12 cellular contexts compared by ENCODE assay signal in the genomic region with DNA sequence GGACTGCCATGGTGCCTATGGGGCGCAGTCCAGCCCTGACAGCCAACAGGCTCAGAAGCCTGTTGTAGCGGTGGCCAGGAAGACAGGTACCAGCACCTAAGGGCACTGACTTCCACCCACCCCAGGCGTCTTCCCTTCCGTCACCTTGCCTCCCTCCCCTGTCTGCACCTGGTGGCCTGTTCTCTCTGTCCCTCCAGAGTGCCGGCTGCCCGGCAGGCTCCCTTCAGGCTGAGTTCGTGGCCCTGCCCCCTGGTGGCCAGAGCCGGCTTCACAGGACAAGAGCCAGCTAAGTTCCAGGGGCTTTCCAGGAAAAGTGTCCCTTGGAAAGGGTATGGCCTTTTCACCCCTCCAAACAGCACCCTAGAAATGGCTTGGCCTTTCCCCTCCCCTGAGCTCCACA. TPM values are rescaled to one million over a fixed set of nuclear protein-coding genes. Genes with fewer than 3 reads are reported as not detected.
A peak's percentile ranks its signal among the peaks of the same experiment; 100 is the strongest.
DNase-seq lines count a peak whose midpoint lies in the region; ATAC-seq, FAIRE-seq and TF ChIP-seq lines count a peak whose summit lies in the region.
"Not testable (repeated sequence)": the region's sequence is repeated elsewhere in the genome, so short reads cannot be mapped to it uniquely, and the experiment has no call there.
"Had no signal": no experiment of that assay in that cellular context is flagged by ENCODE, and none has a peak within 500 bp of the region (broad histone marks: within the 10 kb centered on the region; RNA-seq: fewer than 3 reads in every experiment).

No MANE protein-coding gene starts in this region.

- not testable (repeated sequence) for TF ChIP-seq RAD21 in HCT116 (IDR thresholded peaks at IDR 0.05; ENCODE audit: low read depth); K562 (CRISPR knock-in tag; conservative IDR thresholded peaks at IDR 0.05 in 1 of 2, IDR thresholded peaks at IDR 0.05 in 1 of 2)

- H3K9me1 ChIP-seq in K562 (ENCODE audit: control insufficient read depth, insufficient read depth, low read length): not testable (repeated sequence)

- not testable (repeated sequence) for H3K27ac Mint-ChIP-seq in activated B cell treated with CpG ODN at 0.5 μM for 24 hours, natural killer cell

- not testable (repeated sequence) for H3K36me3 ChIP-seq in HCT116 (ENCODE audit: control insufficient read depth in 1 of 2, insufficient read depth in 2 of 2, low read length in 2 of 2); PC-3 (ENCODE audit: low read depth, low read length); K562 (ENCODE audit: control insufficient read depth, insufficient read depth, low read length); upper lobe of right lung

- H3K4me1 ChIP-seq in HCT116 (ENCODE audit: control insufficient read depth in 1 of 2, insufficient read depth in 2 of 2, low read length in 2 of 2); PC-3 (ENCODE audit: insufficient read depth, low read length); K562 (replicated peaks in 1 of 2; ENCODE audit: control insufficient read depth in 2 of 2, insufficient read depth in 2 of 2, low read length in 2 of 2); upper lobe of right lung: not testable (repeated sequence)

- TF ChIP-seq POLR2A in HCT116 (IDR thresholded peaks at IDR 0.05; ENCODE audit: borderline replicate concordance, extremely low read depth, insufficient read depth, insufficient read length); K562 (conservative IDR thresholded peaks at IDR 0.05): not testable (repeated sequence)

- not testable (repeated sequence) for FAIRE-seq in K562 (lab: Jason Lieb, UNC)

- H2AFZ ChIP-seq in HCT116 (ENCODE audit: low read depth, low read length, poor library complexity, severe bottlenecking); PC-3 (ENCODE audit: low read length); K562 (ENCODE audit: low read depth, low read length): not testable (repeated sequence)

- not testable (repeated sequence) for H3F3A ChIP-seq in PC-3 (ENCODE audit: low read length, unreplicated experiment)

- H3K79me2 ChIP-seq in HCT116 (ENCODE audit: insufficient read depth, low read length); PC-3 (ENCODE audit: low read length); K562 (ENCODE audit: control insufficient read depth, insufficient read depth, low read length): not testable (repeated sequence)

- in situ Hi-C loops in K562 (cut with MboI): not testable (repeated sequence)

- not testable (repeated sequence) for H3K4me3 ChIP-seq in HCT116 (replicated peaks in 1 of 2; ENCODE audit: low read depth in 1 of 2, low read length in 2 of 2); PC-3 (ENCODE audit: low read length); K562; upper lobe of right lung

- not testable (repeated sequence) for H3K36me3 Mint-ChIP-seq in activated B cell treated with CpG ODN at 0.5 μM for 24 hours (ENCODE audit: low read depth); natural killer cell

- H3K4me2 ChIP-seq in HCT116 (ENCODE audit: low read length); PC-3 (ENCODE audit: low read length); K562 (ENCODE audit: insufficient read depth, low read length): not testable (repeated sequence)

- BruUV-seq in HCT116 (replicated peaks; lab: Mats Ljungman, UMichigan); PC-3 (replicated peaks; lab: Mats Ljungman, UMichigan); K562 (replicated peaks; lab: Mats Ljungman, UMichigan): not testable (repeated sequence)

- not testable (repeated sequence) for H3K9me3 Mint-ChIP-seq in activated B cell treated with CpG ODN at 0.5 μM for 24 hours, natural killer cell

- H3K4me1 Mint-ChIP-seq in activated B cell treated with CpG ODN at 0.5 μM for 24 hours, natural killer cell: not testable (repeated sequence)

- no CpG with 5 or more reads among the region's 8 CpGs for WGBS in K562 (ENCODE audit: insufficient coverage, low coverage, missing lambda C conversion rate)

- intact Hi-C loops in HCT116 (cut with micrococcal nuclease); PC-3 (cut with micrococcal nuclease); activated B cell treated with CpG ODN at 0.5 μM for 24 hours (cut with micrococcal nuclease); K562 (cut with micrococcal nuclease); natural killer cell (cut with micrococcal nuclease); upper lobe of right lung (cut with DNase I): not testable (repeated sequence)

- RAD21 ChIA-PET in HCT116 (lab: Charles Lee; ENCODE audit: low non-redundant PET in 1 of 2, low total read pairs in 2 of 2, uncharacterized antibody in 2 of 2, unreplicated experiment in 2 of 2): not testable (repeated sequence)

- peak; percentile 93 for ATAC-seq in HCT116
- peak; percentile 67 for ATAC-seq in PC-3
- peak; percentile 42 for ATAC-seq in activated B cell treated with CpG ODN at 0.5 μM for 24 hours (ENCODE audit: low read depth)
- ATAC-seq in K562: peak; percentile 64
- ATAC-seq in left lobe of liver: peak; percentile 75
- peak in 2 of 3 donors; percentile 57 to 64 for ATAC-seq in natural killer cell
- peak; percentile 74 for ATAC-seq in upper lobe of right lung

- POLR2A ChIA-PET in HCT116 (lab: Charles Lee); PC-3 (lab: Charles Lee; ENCODE audit: unreplicated experiment); activated B cell treated with CpG ODN at 0.5 μM for 24 hours (lab: Charles Lee); K562 (lab: Yijun Ruan, JAX): not testable (repeated sequence)

- TF ChIP-seq CTCF in HCT116 (IDR thresholded peaks at IDR 0.05 in 2 of 3, conservative IDR thresholded peaks at IDR 0.05 in 1 of 3; ENCODE audit: borderline replicate concordance in 1 of 3, insufficient read depth in 1 of 3, low read depth in 2 of 3, low read length in 2 of 3); PC-3 (conservative IDR thresholded peaks at IDR 0.05; ENCODE audit: low read depth, low read length); activated B cell treated with CpG ODN at 0.5 μM for 24 hours (IDR thresholded peaks at IDR 0.05); K562 (IDR thresholded peaks at IDR 0.05 in 2 of 3, conservative IDR thresholded peaks at IDR 0.05 in 1 of 3; ENCODE audit: insufficient read depth in 2 of 3, low read depth in 1 of 3, low read length in 3 of 3); natural killer cell (IDR thresholded peaks at IDR 0.05); upper lobe of right lung (IDR thresholded peaks at IDR 0.05): not testable (repeated sequence)

- not testable (repeated sequence) for H4K20me1 ChIP-seq in HCT116 (ENCODE audit: insufficient read depth); PC-3 (ENCODE audit: low read length); K562 (replicated peaks; ENCODE audit: control insufficient read depth, insufficient read depth, low read length)

- CTCF ChIA-PET in HCT116 (lab: Charles Lee); PC-3 (lab: Charles Lee); activated B cell treated with CpG ODN at 0.5 μM for 24 hours (lab: Charles Lee); K562 (lab: Yijun Ruan, JAX; ENCODE audit: low intra/inter-chr PET ratio): not testable (repeated sequence)

- H3K9ac ChIP-seq in HCT116 (ENCODE audit: low read length); PC-3 (ENCODE audit: low read length); K562 (ENCODE audit: insufficient read depth in 1 of 2, low read depth in 2 of 2, low read length in 2 of 2): not testable (repeated sequence)

- H3K27me3 ChIP-seq in HCT116 (ENCODE audit: insufficient read depth, low read length); PC-3 (ENCODE audit: low read length); K562 (ENCODE audit: control insufficient read depth in 2 of 2, insufficient read depth in 2 of 2, low read length in 2 of 2); upper lobe of right lung: not testable (repeated sequence)

- H3K4me3 Mint-ChIP-seq in activated B cell treated with CpG ODN at 0.5 μM for 24 hours, natural killer cell: not testable (repeated sequence)

- not testable (repeated sequence) for DNase-seq in HCT116 (ENCODE audit: low read depth, low spot score); PC-3; activated B cell treated with CpG ODN at 0.5 μM for 24 hours; K562 (ENCODE audit: extremely low read depth in 1 of 4, low spot score in 3 of 4); left lobe of liver (ENCODE audit: low spot score); natural killer cell; upper lobe of right lung

- H3K9me2 ChIP-seq in HCT116 (ENCODE audit: insufficient read depth); PC-3 (replicated peaks; ENCODE audit: low read length): not testable (repeated sequence)

- H3K9me3 ChIP-seq in HCT116 (ENCODE audit: control insufficient read depth in 1 of 2, insufficient read depth in 1 of 2, low read depth in 1 of 2, low read length in 2 of 2); PC-3 (ENCODE audit: low read length); K562 (replicated peaks; ENCODE audit: control insufficient read depth, insufficient read depth, low read depth, low read length); upper lobe of right lung: not testable (repeated sequence)

- H3K27me3 Mint-ChIP-seq in activated B cell treated with CpG ODN at 0.5 μM for 24 hours; natural killer cell (ENCODE audit: low read depth in 2 of 2): not testable (repeated sequence)

- H3K27ac ChIP-seq in HCT116 (ENCODE audit: low read depth, low read length); PC-3 (ENCODE audit: low read length); K562 (ENCODE audit: extremely low read depth, low read depth, low read length); upper lobe of right lung: not testable (repeated sequence)

- TF ChIP-seq EP300 in K562 (IDR thresholded peaks at IDR 0.05; ENCODE audit: low read length): not testable (repeated sequence)

RNA-seq across cellular contexts. Expression of a gene that starts 15.0 kb away (rescaled TPM):
- total RNA-seq in HCT116 (2021; ENCODE audit: unreplicated experiment) (not detected), PC-3 (2014; rRNA removed) (0.15 TPM in 1 of 2 replicates, not detected in the other), activated B cell treated with CpG ODN at 0.5 μM for 24 hours (not detected in 2 replicates), K562 (2014; rRNA removed) (not detected in 2 replicates), K562 (2014; rRNA removed; fragmentation: Illumina TruSeq; extraction: Trizol) (not detected in 2 replicates), K562 (2015; rRNA removed; fragmentation: Illumina TruSeq; extraction: Trizol) (not detected in 2 replicates), K562 (2021) (not detected in 2 replicates), left lobe of liver (0.30 TPM), natural killer cell (1 to 10 TPM; 2.6 to 4.0 (median 3.0) TPM), upper lobe of right lung (0.20 TPM)
- polyA plus RNA-seq in HCT116 (2012): 0.19 and 0.26 TPM in 2 replicates
- not detected in 2 replicates for total RNA-seq in K562 (2011; cell fraction: chromatin; rRNA removed; ENCODE audit: low replicate concordance)
- total RNA-seq in K562 (2011; cell fraction: nucleolus; rRNA removed): not detected in 2 replicates
- not detected in 2 replicates for total RNA-seq in K562 (2011; cell fraction: nucleoplasm; rRNA removed)
- polyA plus RNA-seq in K562 (2011; rRNA removed) (not detected in 2 replicates), K562 (2014; fragmentation: Illumina TruSeq; extraction: Trizol) (not detected in 2 replicates), K562 (2014; fragmentation: Nextera tagmentation; extraction: Ambion mirVana) (not detected), K562 (2014; rRNA removed) (not detected in 2 replicates)
- polyA plus RNA-seq in K562 (2011; cell fraction: cytosol; rRNA removed): not detected in 2 replicates
- 0.10 and 0.11 TPM in 2 replicates for polyA plus RNA-seq in K562 (2011; cell fraction: nucleus; rRNA removed)
- polyA plus RNA-seq in K562 (2012): 0.06 TPM in 1 of 2 replicates, not detected in the other
- polyA minus RNA-seq in K562 (2011; rRNA and poly(A)+ RNA removed): not detected in 2 replicates
- not detected in 2 replicates for polyA minus RNA-seq in K562 (2011; cell fraction: cytosol; rRNA and poly(A)+ RNA removed)
- not detected in 2 replicates for polyA minus RNA-seq in K562 (2011; cell fraction: nucleus; rRNA and poly(A)+ RNA removed)
- total RNA-seq: A673, H4 had no signal
- polyA plus RNA-seq: BJ, CD14-positive monocyte, IgD-negative memory B cell had no signal

Comparison
In these comparisons a context has a peak if more than half of its experiments do, and no peak if none do; other contexts are left out.
1. ATAC-seq: peak in every context shown above with its lines; median percentile 93 in HCT116; 75 in left lobe of liver; 74 in upper lobe of right lung; 67 in PC-3; 64 in K562; 60 in natural killer cell; 42 in activated B cell treated with CpG ODN at 0.5 μM for 24 hours.